16 cellular contexts compared by ENCODE assay signal in the genomic region with DNA sequence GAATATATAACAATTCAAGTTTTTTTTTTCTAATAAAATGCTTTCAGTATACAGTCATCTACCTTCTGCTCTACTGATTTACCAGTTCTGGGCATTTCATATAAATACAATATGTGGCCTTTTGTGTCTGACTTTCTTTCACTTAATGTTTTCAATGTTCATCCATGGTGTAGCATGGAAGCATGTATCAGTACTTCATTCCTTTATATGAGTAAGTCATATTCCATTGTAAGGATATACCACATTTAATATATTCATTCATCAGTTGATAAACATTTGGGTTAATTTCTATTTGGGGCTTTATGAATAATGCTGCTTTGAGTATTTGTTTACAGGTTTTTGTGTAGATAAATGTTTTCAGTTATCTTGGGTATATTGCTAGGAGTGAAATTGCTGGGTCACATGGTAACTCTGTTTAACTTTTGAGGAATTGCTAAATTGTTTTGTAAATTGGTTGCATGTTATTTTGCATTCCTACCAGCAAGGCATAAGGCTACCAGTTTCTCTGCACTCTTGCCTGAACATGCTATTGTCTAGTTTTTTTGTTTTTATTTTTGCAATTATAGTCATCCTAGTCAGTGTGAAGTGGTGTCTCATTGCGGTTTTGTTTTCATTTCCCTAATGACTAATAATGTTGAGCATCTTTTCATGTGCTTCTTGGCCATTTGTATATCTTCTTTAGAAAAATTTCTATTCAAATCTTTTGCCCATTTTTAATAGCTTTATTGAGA.
DNase-seq lines count a peak whose midpoint lies in the region; ATAC-seq, FAIRE-seq and TF ChIP-seq lines count a peak whose summit lies in the region.
"Had no signal": no experiment of that assay in that cellular context is flagged by ENCODE, and none has a peak within 500 bp of the region (broad histone marks: within the 10 kb centered on the region; RNA-seq: fewer than 3 reads in every experiment).

No MANE protein-coding gene starts in this region.

- no peak overlapping the region for H3K4me3 ChIP-seq in GM12878
- H3K4me3 ChIP-seq: K562, prostate gland, upper lobe of right lung had no signal

- BruUV-seq in GM12878 (replicated peaks; lab: Mats Ljungman, UMichigan): no TSS peak

- peak; percentile 71 for DNase-seq in CD1c-positive myeloid dendritic cell (ENCODE audit: extremely low spot score)
- DNase-seq in GM12878 (ENCODE audit: low read depth, low spot score): no peak
- DNase-seq in activated T-cell treated with anti-CD3 and anti-CD28 coated beads, Interleukin-2, amount 50 U/mL, for 24 hours: no peak
- DNase-seq in CD4-positive, alpha-beta T cell: no peak
- no peak for DNase-seq in NAMALWA (ENCODE audit: low spot score)
- DNase-seq: ACHN; NCI-H2081 treated with DMSO at 0.1 percent for 48 hours; NK-92 treated with Interleukin-12 subunit alpha and Interleukin-12 subunit beta, amount 100 ng/mL, for 24 hours; upper lobe of right lung had no signal

- no peak for TF ChIP-seq CTCF in GM12878 (IDR thresholded peaks at IDR 0.05 in 2 of 3, conservative IDR thresholded peaks at IDR 0.05 in 1 of 3; ENCODE audit: control insufficient read depth in 2 of 3, extremely low read depth in 1 of 3, insufficient read depth in 1 of 3, low read depth in 3 of 3, low read length in 3 of 3)
- no peak for TF ChIP-seq CTCF in CD4-positive, alpha-beta T cell (IDR thresholded peaks at IDR 0.05)

- H3K27me3 Mint-ChIP-seq in activated T-cell treated with anti-CD3 and anti-CD28 coated beads, Interleukin-2, amount 50 U/mL, for 24 hours: peaks cover 9% of the 10 kb centered on the region
- H3K27me3 Mint-ChIP-seq in CD4-positive, alpha-beta T cell: no peaks in the 10 kb centered on the region
- H3K27me3 Mint-ChIP-seq: dendritic cell treated with granulocyte-macrophage colony-stimulating factor and Interleukin-4, amounts not matched to agents 40 ng/mL and 50 ng/mL, for 4 days had no signal

- H3K9ac ChIP-seq in GM12878 (ENCODE audit: control insufficient read depth, insufficient read depth, low read length): no peak overlapping the region

- H3K4me1 Mint-ChIP-seq in activated T-cell treated with anti-CD3 and anti-CD28 coated beads, Interleukin-2, amount 50 U/mL, for 24 hours (ENCODE audit: low read depth): no peaks in the 10 kb centered on the region
- no peaks in the 10 kb centered on the region for H3K4me1 Mint-ChIP-seq in CD4-positive, alpha-beta T cell (ENCODE audit: low read depth)

- ATAC-seq in GM21381 (IDR thresholded peaks at IDR 0.05; ENCODE audit: unreplicated experiment) (peak; percentile 70), HG03175 (IDR thresholded peaks at IDR 0.05; ENCODE audit: unreplicated experiment) (peak; percentile 71), GM12878 (peak; percentile 71), HG03139 (IDR thresholded peaks at IDR 0.05; ENCODE audit: unreplicated experiment) (no peak)
- no peak for ATAC-seq in CD4-positive, alpha-beta T cell (ENCODE audit: poor library complexity)
- ATAC-seq: K562, upper lobe of right lung had no signal

- no peaks in the 10 kb centered on the region for H3K36me3 Mint-ChIP-seq in activated T-cell treated with anti-CD3 and anti-CD28 coated beads, Interleukin-2, amount 50 U/mL, for 24 hours (ENCODE audit: low read depth)
- H3K36me3 Mint-ChIP-seq in CD4-positive, alpha-beta T cell (ENCODE audit: low read depth): no peaks in the 10 kb centered on the region

- no peaks in the 10 kb centered on the region for H3K79me2 ChIP-seq in GM12878 (ENCODE audit: control insufficient read depth, insufficient read depth, low read length)

- intact Hi-C loops in GM12878 (cut with micrococcal nuclease; ENCODE audit: unreplicated experiment): no loop called here
- intact Hi-C loops in CD4-positive, alpha-beta T cell (cut with DNase I, micrococcal nuclease): no loop called here

- in situ Hi-C loops in GM12878 (cut with MboI): no loop called here

- H3K27ac Mint-ChIP-seq in activated T-cell treated with anti-CD3 and anti-CD28 coated beads, Interleukin-2, amount 50 U/mL, for 24 hours: no peak overlapping the region
- H3K27ac Mint-ChIP-seq in CD4-positive, alpha-beta T cell: no peak overlapping the region
- H3K27ac Mint-ChIP-seq: dendritic cell treated with granulocyte-macrophage colony-stimulating factor and Interleukin-4, amounts not matched to agents 40 ng/mL and 50 ng/mL, for 4 days had no signal

- CTCF ChIA-PET in GM12878 (lab: Yijun Ruan, JAX): no interaction called here
- CTCF ChIA-PET in CD4-positive, alpha-beta T cell (lab: Charles Lee): no interaction called here

- FAIRE-seq in GM12878 (lab: Jason Lieb, UNC): no peak
- FAIRE-seq: D721Med, K562 had no signal

- no peak overlapping the region for H2AFZ ChIP-seq in GM12878 (ENCODE audit: control insufficient read depth, low read depth, low read length)

- H3K4me2 ChIP-seq in GM12878 (ENCODE audit: control insufficient read depth, insufficient read depth): no peak overlapping the region

- no peaks in the 10 kb centered on the region for H3K9me3 ChIP-seq in GM12878 (replicated peaks; ENCODE audit: control insufficient read depth, insufficient read depth, low read length)
- no peaks in the 10 kb centered on the region for H3K9me3 ChIP-seq in CD4-positive, alpha-beta T cell (ENCODE audit: control insufficient read depth, low read length)
- H3K9me3 ChIP-seq: prostate gland, upper lobe of right lung had no signal

- no peaks in the 10 kb centered on the region for H3K9me3 Mint-ChIP-seq in activated T-cell treated with anti-CD3 and anti-CD28 coated beads, Interleukin-2, amount 50 U/mL, for 24 hours
- no peaks in the 10 kb centered on the region for H3K9me3 Mint-ChIP-seq in CD4-positive, alpha-beta T cell
- H3K9me3 Mint-ChIP-seq: dendritic cell treated with granulocyte-macrophage colony-stimulating factor and Interleukin-4, amounts not matched to agents 40 ng/mL and 50 ng/mL, for 4 days had no signal

- no peaks in the 10 kb centered on the region; a peak in 1 of 4 replicates for H3K27me3 ChIP-seq in GM12878 (replicated peaks in 1 of 2; ENCODE audit: control insufficient read depth in 2 of 2, insufficient read depth in 2 of 2, low read length in 1 of 2)
- no peaks in the 10 kb centered on the region for H3K27me3 ChIP-seq in CD4-positive, alpha-beta T cell (ENCODE audit: control insufficient read depth, insufficient read depth, low read length)
- H3K27me3 ChIP-seq: upper lobe of right lung had no signal

- H3K27ac ChIP-seq in GM12878 (ENCODE audit: control insufficient read depth, insufficient read depth): no peak overlapping the region
- H3K27ac ChIP-seq in CD4-positive, alpha-beta T cell (ENCODE audit: low read depth, low read length): no peak overlapping the region
- H3K27ac ChIP-seq: prostate gland, upper lobe of right lung had no signal

- TF ChIP-seq EP300 in GM12878 (IDR thresholded peaks at IDR 0.05; ENCODE audit: borderline replicate concordance in 1 of 2, control insufficient read depth in 1 of 2, low read depth in 2 of 2, low read length in 2 of 2): no peak

- SMC1A ChIA-PET in GM12878 (lab: Charles Lee; ENCODE audit: uncharacterized antibody, unreplicated experiment): no interaction called here

- 0% methylated on average over 1 of the region's 1 CpG for WGBS in GM12878 (ENCODE audit: insufficient coverage, insufficient replicate concordance, low lambda C conversion rate, missing lambda C conversion rate)

- H3K4me1 ChIP-seq in GM12878 (ENCODE audit: control insufficient read depth, insufficient read depth, low read length): peaks cover 4% of the 10 kb centered on the region; the same call in 1 of the 2 replicates
- H3K4me1 ChIP-seq: prostate gland, upper lobe of right lung had no signal

- POLR2A ChIA-PET in GM12878 (lab: Charles Lee): no interaction called here
- POLR2A ChIA-PET in CD4-positive, alpha-beta T cell (lab: Charles Lee): no interaction called here

- no peak overlapping the region for H3K4me3 Mint-ChIP-seq in activated T-cell treated with anti-CD3 and anti-CD28 coated beads, Interleukin-2, amount 50 U/mL, for 24 hours
- no peak overlapping the region for H3K4me3 Mint-ChIP-seq in CD4-positive, alpha-beta T cell
- H3K4me3 Mint-ChIP-seq: dendritic cell treated with granulocyte-macrophage colony-stimulating factor and Interleukin-4, amounts not matched to agents 40 ng/mL and 50 ng/mL, for 4 days had no signal

- H4K20me1 ChIP-seq in GM12878 (ENCODE audit: control insufficient read depth, insufficient read depth): no peaks in the 10 kb centered on the region

- no peak for TF ChIP-seq RAD21 in GM12878 (IDR thresholded peaks at IDR 0.05; ENCODE audit: insufficient read depth, low read depth, low read length)

- H3K36me3 ChIP-seq in GM12878 (ENCODE audit: control insufficient read depth in 2 of 2, insufficient read depth in 2 of 2, low read length in 1 of 2): no peaks in the 10 kb centered on the region
- H3K36me3 ChIP-seq: prostate gland, upper lobe of right lung had no signal

- TF ChIP-seq POLR2A in GM12878 (IDR thresholded peaks at IDR 0.05; ENCODE audit: low read depth, low read length): no peak

- RAD21 ChIA-PET in GM12878 (lab: Charles Lee; ENCODE audit: unreplicated experiment): no interaction called here

TF ChIP-seq in GM12878, 131 proteins besides CTCF, POLR2A, EP300 and RAD21:
- TF ChIP-seq, protein P1, sequence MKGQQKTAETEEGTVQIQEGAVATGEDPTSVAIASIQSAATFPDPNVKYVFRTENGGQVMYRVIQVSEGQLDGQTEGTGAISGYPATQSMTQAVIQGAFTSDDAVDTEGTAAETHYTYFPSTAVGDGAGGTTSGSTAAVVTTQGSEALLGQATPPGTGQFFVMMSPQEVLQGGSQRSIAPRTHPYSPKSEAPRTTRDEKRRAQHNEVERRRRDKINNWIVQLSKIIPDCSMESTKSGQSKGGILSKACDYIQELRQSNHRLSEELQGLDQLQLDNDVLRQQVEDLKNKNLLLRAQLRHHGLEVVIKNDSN (IDR thresholded peaks at IDR 0.05; ENCODE audit: borderline replicate concordance, extremely low read length, insufficient read depth, low read depth, low read length): no peak
- TF ChIP-seq ZNF217 (IDR thresholded peaks at IDR 0.05) (0 out of 2 replicates have a peak, but pooled peaks have one; percentile 22), ATF2 (IDR thresholded peaks at IDR 0.05; ENCODE audit: low read length) (0 out of 2 replicates have a peak, but pooled peaks have one; percentile 34), SREBF2 (IDR thresholded peaks at IDR 0.05; ENCODE audit: low read length) (no peak), RUNX3 (IDR thresholded peaks at IDR 0.05; ENCODE audit: low read length) (peak; percentile 76), CHD4 (IDR thresholded peaks at IDR 0.05) (no peak), JUNB (IDR thresholded peaks at IDR 0.05) (peak; percentile 82)

Comparison
In these comparisons a context has a peak if more than half of its experiments do, and no peak if none do; other contexts are left out.
1. ATAC-seq: peak in GM21381 (single experiment), HG03175 (single experiment) and GM12878 (single experiment); none in CD4-positive, alpha-beta T cell (single experiment) and HG03139 (single experiment).